In genomic region chr2:6237261-6237660, GRCh38 we compare ENCODE assay signal across 32 cellular contexts.
"Had no signal": no experiment of that assay in that cellular context is flagged by ENCODE, and none has a peak within 500 bp of the region (broad histone marks: within the 10 kb centered on the region; RNA-seq: fewer than 3 reads in every experiment).

No MANE protein-coding gene starts in this region.

- H3K4me1 Mint-ChIP-seq: activated CD4-positive, alpha-beta T cell treated with anti-CD3 and anti-CD28 coated beads, Interleukin-2, amount 10 ng/mL, durations not matched to agents 24 days and 14 days; activated naive CD4-positive, alpha-beta T cell treated with anti-CD3 and anti-CD28 coated beads, Interleukin-2, amount 50 U/mL, for 24 hours; activated naive CD8-positive, alpha-beta T cell treated with anti-CD3 and anti-CD28 coated beads, Interleukin-2, amount 10 ng/mL, durations not matched to agents 7 days and 5 days; activated T-helper 17 cell treated with anti-CD3 and anti-CD28 coated beads, Interleukin-2, amount 50 U/mL, for 72 hours had no signal

- H3K27me3 Mint-ChIP-seq: activated CD4-positive, alpha-beta T cell treated with anti-CD3 and anti-CD28 coated beads, Interleukin-2, amount 10 ng/mL, durations not matched to agents 24 days and 14 days; activated CD8-positive, alpha-beta T cell treated with anti-CD3 and anti-CD28 coated beads for 36 hours; activated naive CD4-positive, alpha-beta T cell treated with anti-CD3 and anti-CD28 coated beads, Interleukin-2, amount 50 U/mL, for 24 hours; activated naive CD8-positive, alpha-beta T cell treated with anti-CD3 and anti-CD28 coated beads, Interleukin-2, amount 10 ng/mL, durations not matched to agents 7 days and 5 days; activated T-helper 17 cell treated with anti-CD3 and anti-CD28 coated beads, Interleukin-2, amount 50 U/mL, for 72 hours had no signal

- H3K4me3 Mint-ChIP-seq: activated CD4-positive, alpha-beta T cell treated with anti-CD3 and anti-CD28 coated beads, Interleukin-2, amount 10 ng/mL, durations not matched to agents 24 days and 14 days; activated CD8-positive, alpha-beta T cell treated with anti-CD3 and anti-CD28 coated beads for 36 hours; activated naive CD4-positive, alpha-beta T cell treated with anti-CD3 and anti-CD28 coated beads, Interleukin-2, amount 50 U/mL, for 24 hours; activated naive CD8-positive, alpha-beta T cell treated with anti-CD3 and anti-CD28 coated beads, Interleukin-2, amount 10 ng/mL, durations not matched to agents 7 days and 5 days; activated T-cell treated with anti-CD3 and anti-CD28 coated beads, Interleukin-2, amount 50 U/mL, for 72 hours; activated T-helper 17 cell treated with anti-CD3 and anti-CD28 coated beads, Interleukin-2, amount 50 U/mL, for 72 hours; T-helper 1 cell treated with Interleukin-12 subunit alpha and Interleukin-12 subunit beta and Interleukin-4 antibody, amounts not matched to agents 30 μg/mL and 1 μg/mL, for 36 hours; T-helper 2 cell treated with Interferon-gamma antibody and Interleukin-4, amounts not matched to agents 5 μg/mL and 100 μg/mL, for 36 hours had no signal

- H3K27me3 ChIP-seq: ascending aorta, breast epithelium, MG63, Peyer's patch, SJSA1 had no signal

- DNase-seq: activated CD4-positive, alpha-beta T cell treated with anti-CD3 and anti-CD28 coated beads, Interleukin-2, amount 10 ng/mL, durations not matched to agents 24 days and 14 days; activated CD4-positive, alpha-beta T cell treated with anti-CD3 and anti-CD28 coated beads, Interleukin-2, amount 50 U/mL, for 4 hours; activated CD8-positive, alpha-beta T cell treated with anti-CD3 and anti-CD28 coated beads for 36 hours; activated effector memory CD4-positive, alpha-beta T cell treated with anti-CD3 and anti-CD28 coated beads, Interleukin-2, amount 50 U/mL, for 16 hours; activated naive CD4-positive, alpha-beta T cell treated with Interleukin-2 at 50 U/mL for 16 hours; activated naive CD8-positive, alpha-beta T cell treated with anti-CD3 and anti-CD28 coated beads, Interleukin-2, amount 10 ng/mL, durations not matched to agents 7 days and 5 days; activated T-cell treated with anti-CD3 and anti-CD28 coated beads, Interleukin-2, amount 50 U/mL, for 1 hour; activated T-cell treated with anti-CD3 and anti-CD28 coated beads, Interleukin-2, amount 50 U/mL, for 72 hours; amygdala; Kasumi-1; KG1; MG63; NCI-H1048; NCI-H1105 treated with DMSO at 0.1 percent for 48 hours; NCI-H1436; NCI-H1694; NCI-H1930; NCI-H2081 treated with DMSO at 0.1 percent for 48 hours; NCI-H226; NCI-H446 treated with DMSO at 0.1 percent for 48 hours; NCI-H524; Peyer's patch; RPMI8226; SHP77 treated with DMSO at 0.1 percent for 48 hours; SK-N-SH had no signal

- H3K4me3 ChIP-seq: ascending aorta, breast epithelium, MG63, Peyer's patch, SJSA1 had no signal

- H3K36me3 ChIP-seq: ascending aorta, breast epithelium, MG63, Peyer's patch, SJSA1 had no signal

- H3K36me3 Mint-ChIP-seq: activated naive CD4-positive, alpha-beta T cell treated with anti-CD3 and anti-CD28 coated beads, Interleukin-2, amount 50 U/mL, for 24 hours; activated naive CD8-positive, alpha-beta T cell treated with anti-CD3 and anti-CD28 coated beads, Interleukin-2, amount 10 ng/mL, durations not matched to agents 7 days and 5 days had no signal

- H3K27ac Mint-ChIP-seq: activated CD4-positive, alpha-beta T cell treated with anti-CD3 and anti-CD28 coated beads, Interleukin-2, amount 10 ng/mL, durations not matched to agents 24 days and 14 days; activated CD8-positive, alpha-beta T cell treated with anti-CD3 and anti-CD28 coated beads for 36 hours; activated naive CD4-positive, alpha-beta T cell treated with anti-CD3 and anti-CD28 coated beads, Interleukin-2, amount 50 U/mL, for 24 hours; activated naive CD8-positive, alpha-beta T cell treated with anti-CD3 and anti-CD28 coated beads, Interleukin-2, amount 10 ng/mL, durations not matched to agents 7 days and 5 days; activated T-cell treated with anti-CD3 and anti-CD28 coated beads, Interleukin-2, amount 50 U/mL, for 72 hours; activated T-helper 17 cell treated with anti-CD3 and anti-CD28 coated beads, Interleukin-2, amount 50 U/mL, for 72 hours; T-helper 1 cell treated with Interleukin-12 subunit alpha and Interleukin-12 subunit beta and Interleukin-4 antibody, amounts not matched to agents 30 μg/mL and 1 μg/mL, for 36 hours; T-helper 2 cell treated with Interferon-gamma antibody and Interleukin-4, amounts not matched to agents 5 μg/mL and 100 μg/mL, for 36 hours had no signal

- H3K9me3 Mint-ChIP-seq: activated naive CD8-positive, alpha-beta T cell treated with anti-CD3 and anti-CD28 coated beads, Interleukin-2, amount 10 ng/mL, durations not matched to agents 7 days and 5 days had no signal
